8 cellular contexts compared by ENCODE assay signal in the genomic region with DNA sequence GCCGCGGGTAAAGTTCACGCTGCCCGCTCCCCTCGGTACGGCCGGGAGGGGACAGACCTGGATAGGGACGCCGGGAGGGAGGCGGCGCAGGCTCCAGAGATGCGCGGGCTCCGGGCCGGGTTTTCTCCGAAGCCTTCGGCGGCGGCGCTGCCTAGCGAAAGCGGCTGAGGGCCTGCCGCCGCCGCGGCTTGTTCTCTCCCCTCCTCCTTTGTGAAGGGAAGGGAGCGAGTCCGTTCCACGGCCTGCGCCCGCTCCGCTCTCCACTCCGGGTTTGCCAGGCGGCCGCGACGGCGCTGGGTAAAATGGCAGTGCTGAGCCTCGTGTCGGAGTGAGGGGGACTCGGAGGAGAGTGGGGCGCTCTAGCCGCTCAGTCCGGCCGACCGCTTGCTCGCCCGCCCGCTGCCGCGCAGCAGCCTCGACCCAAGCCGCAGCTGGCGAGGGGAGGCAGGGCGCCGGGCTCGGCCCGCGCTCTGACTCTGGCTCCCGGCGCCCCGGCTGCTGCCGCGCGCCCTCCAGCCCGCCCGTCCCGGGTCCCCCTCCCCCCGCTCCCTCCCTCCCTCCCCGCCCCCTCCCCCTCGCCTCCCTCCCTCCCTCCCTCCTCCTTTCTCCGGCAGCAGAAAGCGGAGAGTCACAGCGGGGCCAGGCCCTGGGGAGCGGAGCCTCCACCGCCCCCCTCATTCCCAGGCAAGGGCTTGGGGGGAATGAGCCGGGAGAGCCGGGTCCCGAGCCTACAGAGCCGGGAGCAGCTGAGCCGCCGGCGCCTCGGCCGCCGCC. TPM values are rescaled to one million over a fixed set of nuclear protein-coding genes. Genes with fewer than 3 reads are reported as not detected.
DNase-seq lines count a peak whose midpoint lies in the region; ATAC-seq and TF ChIP-seq lines count a peak whose summit lies in the region.

A gene (plus strand): TSS at position 599 of the 774 bp plus-strand sequence. CDS start 389 bp downstream, outside the sequence.

- peak within 1 kb of the TSS; percentile 93 for H3K9ac ChIP-seq in SU-DHL-6 (ENCODE audit: low read length)

- no peak for TF ChIP-seq EP300 in suprapubic skin (IDR thresholded peaks at IDR 0.05)

- under 1% methylated on average over 62 of the region's 86 CpGs for WGBS in suprapubic skin

- H3K9me3 ChIP-seq in SU-DHL-6 (ENCODE audit: insufficient read depth, low read length) (no peaks in the 10 kb centered on the region), suprapubic skin (no peaks in the 10 kb centered on the region)

- H2AFZ ChIP-seq in SU-DHL-6 (ENCODE audit: low read depth, low read length, severe bottlenecking) = peak within 1 kb of the TSS; percentile 80

- H3K9me2 ChIP-seq in SU-DHL-6 (replicated peaks; ENCODE audit: insufficient read depth, low read length) = no peaks in the 10 kb centered on the region

- peaks cover 38% of the 10 kb centered on the region for H3F3A ChIP-seq in SU-DHL-6 (ENCODE audit: insufficient read depth)

- H3K36me3 ChIP-seq in SU-DHL-6 (ENCODE audit: low read length) (0 out of 2 replicates have a peak, but pooled peaks cover 7% of the 10 kb centered on the region), suprapubic skin (no peaks in the 10 kb centered on the region)

- peaks cover 23% of the 10 kb centered on the region for H4K20me1 ChIP-seq in SU-DHL-6 (ENCODE audit: low read depth, low read length)

- TF ChIP-seq POLR2A in suprapubic skin (IDR thresholded peaks at IDR 0.05) = peak; percentile 61 to 68

- no peaks in the 10 kb centered on the region for H3K9me3 Mint-ChIP-seq in activated naive CD8-positive, alpha-beta T cell treated with anti-CD3 and anti-CD28 coated beads for 36 hours

- H3K27me3 ChIP-seq in SU-DHL-6 (ENCODE audit: low read length) (no peaks in the 10 kb centered on the region), suprapubic skin (no peaks in the 10 kb centered on the region)

- peaks cover 2% of the 10 kb centered on the region for H3K36me3 Mint-ChIP-seq in activated naive CD8-positive, alpha-beta T cell treated with anti-CD3 and anti-CD28 coated beads for 36 hours

- H3K4me2 ChIP-seq in SU-DHL-6 (ENCODE audit: low read depth, low read length, poor library complexity, severe bottlenecking) = peak within 1 kb of the TSS; percentile 90

- ATAC-seq in HG02678 (IDR thresholded peaks at IDR 0.05; ENCODE audit: unreplicated experiment) = peak; percentile 47
- ATAC-seq in omental fat pad (ENCODE audit: low FRiP score) = peak; percentile 85

- H3K4me1 ChIP-seq in suprapubic skin = peaks cover 56% of the 10 kb centered on the region

- TF ChIP-seq CTCF in SU-DHL-6 (IDR thresholded peaks at IDR 0.05; ENCODE audit: insufficient read depth, low read length, poor library complexity, severe bottlenecking) = no peak
- TF ChIP-seq CTCF in omental fat pad (IDR thresholded peaks at IDR 0.05) = no peak
- TF ChIP-seq CTCF in suprapubic skin (IDR thresholded peaks at IDR 0.05) = no peak

- no peaks in the 10 kb centered on the region for H3K27me3 Mint-ChIP-seq in activated naive CD8-positive, alpha-beta T cell treated with anti-CD3 and anti-CD28 coated beads for 36 hours

- H3K4me3 ChIP-seq in GM08714 (ENCODE audit: low read length) (peak within 1 kb of the TSS; percentile 86), SU-DHL-6 (ENCODE audit: insufficient read depth, low read length, poor library complexity, severe bottlenecking) (peak within 1 kb of the TSS; percentile 61), suprapubic skin (peak within 1 kb of the TSS; percentile 94)

- peaks cover 33% of the 10 kb centered on the region for H3K4me1 Mint-ChIP-seq in activated naive CD8-positive, alpha-beta T cell treated with anti-CD3 and anti-CD28 coated beads for 36 hours

- peak within 1 kb of the TSS; percentile 85 for H3K4me3 Mint-ChIP-seq in activated naive CD8-positive, alpha-beta T cell treated with anti-CD3 and anti-CD28 coated beads for 36 hours

- peak within 1 kb of the TSS; percentile 98 for H3K27ac Mint-ChIP-seq in activated naive CD8-positive, alpha-beta T cell treated with anti-CD3 and anti-CD28 coated beads for 36 hours

- H3K27ac ChIP-seq in SU-DHL-6 (ENCODE audit: low read depth, low read length) (peak within 1 kb of the TSS; percentile 80), suprapubic skin (peak within 1 kb of the TSS; percentile 99)

- H3K79me2 ChIP-seq in SU-DHL-6 (ENCODE audit: insufficient read depth, low read length) = peaks cover 43% of the 10 kb centered on the region

- peak; percentile 97 for DNase-seq in NCI-H128 (lab: John Stamatoyannopoulos, UW; ENCODE audit: unreplicated experiment)
- peak; percentile 95 for DNase-seq in activated naive CD8-positive, alpha-beta T cell treated with anti-CD3 and anti-CD28 coated beads for 36 hours
- DNase-seq in glomerular visceral epithelial cell (ENCODE audit: extremely low spot score) = peak; percentile 96
- peak; percentile 72 for DNase-seq in omental fat pad (ENCODE audit: low spot score)
- DNase-seq in suprapubic skin (ENCODE audit: low spot score in 2 of 2) = peak; percentile 97

RNA-seq across cellular contexts. Expression of the gene that starts here (rescaled TPM):
- total RNA-seq in activated naive CD8-positive, alpha-beta T cell treated with anti-CD3 and anti-CD28 coated beads for 36 hours = 10 to 100 TPM; 75.6 to 78.4 TPM
- 10 to 100 TPM; 25.8 to 48.4 (median 40.6) TPM for total RNA-seq in omental fat pad
- total RNA-seq in suprapubic skin = 10 to 100 TPM; 77.2 to 90.0 (median 83.5) TPM

Comparison
In these comparisons a context has a peak if more than half of its experiments do, and no peak if none do; other contexts are left out.
1. Peak in every context shown above with its lines: DNase-seq, ATAC-seq, H3K4me3 ChIP-seq and H3K27ac ChIP-seq.